23 cellular contexts compared by ENCODE assay signal in the genomic region with DNA sequence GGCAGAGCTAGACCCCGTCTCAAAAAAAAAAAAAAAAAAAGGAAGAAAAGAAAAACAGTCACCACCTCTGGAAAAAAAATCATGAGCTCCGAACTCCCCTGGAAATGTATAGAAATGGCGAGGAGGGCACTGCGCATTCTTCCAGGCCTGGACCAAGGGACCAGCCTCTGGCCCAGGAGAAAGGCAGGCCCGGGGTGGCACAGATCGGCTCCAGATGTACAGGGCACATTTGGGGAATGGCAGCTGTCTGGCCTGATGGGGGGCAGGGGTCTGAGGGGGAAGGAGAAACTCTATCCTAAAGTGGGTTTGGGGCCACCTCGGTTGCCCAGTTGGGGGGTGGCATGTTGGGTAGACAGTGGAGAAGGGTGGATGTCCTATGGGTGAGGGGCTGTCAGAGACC. TPM values are rescaled to one million over a fixed set of nuclear protein-coding genes. Genes with fewer than 3 reads are reported as not detected.
DNase-seq lines count a peak whose midpoint lies in the region; ATAC-seq and TF ChIP-seq lines count a peak whose summit lies in the region.
"Had no signal": no experiment of that assay in that cellular context is flagged by ENCODE, and none has a peak within 500 bp of the region (broad histone marks: within the 10 kb centered on the region; RNA-seq: fewer than 3 reads in every experiment).

No MANE protein-coding gene starts in this region.

- H3K9me3 ChIP-seq in right atrium auricular region (no peaks in the 10 kb centered on the region), esophagus squamous epithelium (no peaks in the 10 kb centered on the region), sigmoid colon (no peaks in the 10 kb centered on the region), uterus (no peaks in the 10 kb centered on the region), tibial artery (no peaks in the 10 kb centered on the region)
- H3K9me3 ChIP-seq: mucosa of descending colon had no signal

- ATAC-seq in Right ventricle myocardium inferior, result no peak
- ATAC-seq in WTC11, result no peak

- TF ChIP-seq CTCF in right atrium auricular region (IDR thresholded peaks at IDR 0.05), result no peak
- no peak for TF ChIP-seq CTCF in esophagus squamous epithelium (IDR thresholded peaks at IDR 0.05)
- no peak for TF ChIP-seq CTCF in sigmoid colon (IDR thresholded peaks at IDR 0.05)
- no peak for TF ChIP-seq CTCF in uterus (IDR thresholded peaks at IDR 0.05)
- TF ChIP-seq CTCF in tibial artery (IDR thresholded peaks at IDR 0.05), result no peak
- no peak for TF ChIP-seq CTCF in WTC11 (IDR thresholded peaks at IDR 0.05)

- peaks cover 5% of the 10 kb centered on the region; the same call in 1 of the 2 replicates for H3K27me3 Mint-ChIP-seq in WTC11 (ENCODE audit: low read depth)

- H3K27ac ChIP-seq in right atrium auricular region, result peak overlapping the region; percentile 26 to 55
- peak overlapping the region; percentile 17 to 85 (median 68) for H3K27ac ChIP-seq in esophagus squamous epithelium
- H3K27ac ChIP-seq in sigmoid colon, result peak overlapping the region; percentile 80 to 90 (median 84)
- H3K27ac ChIP-seq in uterus, result peak overlapping the region; percentile 41 to 69
- H3K27ac ChIP-seq in tibial artery, result peak overlapping the region in 1 of 2 donors; percentile 33
- H3K27ac ChIP-seq: cardiac muscle cell, RWPE1 had no signal

- H3K4me1 Mint-ChIP-seq in WTC11, result peaks cover 26% of the 10 kb centered on the region

- H3K27me3 ChIP-seq in right atrium auricular region, result no peaks in the 10 kb centered on the region
- peaks cover 0 to 51% (median 0%) of the 10 kb centered on the region in 4 donors for H3K27me3 ChIP-seq in esophagus squamous epithelium
- no peaks in the 10 kb centered on the region for H3K27me3 ChIP-seq in sigmoid colon
- H3K27me3 ChIP-seq in uterus, result no peaks in the 10 kb centered on the region
- no peaks in the 10 kb centered on the region for H3K27me3 ChIP-seq in tibial artery

- H3K36me3 ChIP-seq in right atrium auricular region (no peaks in the 10 kb centered on the region), esophagus squamous epithelium (no peaks in the 10 kb centered on the region), sigmoid colon (no peaks in the 10 kb centered on the region), uterus (no peaks in the 10 kb centered on the region), tibial artery (no peaks in the 10 kb centered on the region)
- H3K36me3 ChIP-seq: cardiac muscle cell had no signal

- no peak for TF ChIP-seq EP300 in sigmoid colon (IDR thresholded peaks at IDR 0.05)

- no peak overlapping the region for H3K4me3 Mint-ChIP-seq in WTC11
- H3K4me3 Mint-ChIP-seq: activated naive CD4-positive, alpha-beta T cell treated with anti-CD3 and anti-CD28 coated beads, Interleukin-2, amount 10 ng/mL, durations not matched to agents 7 days and 5 days; activated T-cell treated with anti-CD3 and anti-CD28 coated beads, Interleukin-2, amount 50 U/mL, for 4 hours; neural crest cell had no signal

- 66 to 76% methylated on average over 6 to 7 of the region's 7 CpGs for WGBS in esophagus squamous epithelium, 2 donors
- 75 to 81% methylated on average over 7 of the region's 7 CpGs for WGBS in sigmoid colon, 2 donors

- no peaks in the 10 kb centered on the region for H3K9me3 Mint-ChIP-seq in WTC11
- H3K9me3 Mint-ChIP-seq: activated naive CD4-positive, alpha-beta T cell treated with anti-CD3 and anti-CD28 coated beads, Interleukin-2, amount 10 ng/mL, durations not matched to agents 7 days and 5 days; activated T-cell treated with anti-CD3 and anti-CD28 coated beads, Interleukin-2, amount 50 U/mL, for 4 hours; neural crest cell had no signal

- CTCF ChIA-PET in WTC11 (lab: Charles Lee), result interaction anchor here (0.6 to 1.8 kb wide), 7 partner anchors 12 to 1212 kb away, joined by 3 to 8 read pairs (median 3); a partner anchor contains a TSS

- intact Hi-C loops in Right ventricle myocardium inferior (cut with DNase I) (no loop called here), esophagus squamous epithelium (cut with DNase I) (no loop called here), sigmoid colon (cut with DNase I) (no loop called here), uterus (cut with DNase I; ENCODE audit: low total_unique reads) (no loop called here), tibial artery (cut with DNase I; ENCODE audit: low total_unique reads) (no loop called here)

- POLR2A ChIA-PET in WTC11 (lab: Charles Lee), result interaction anchor here (0.6 kb wide), 1 partner anchor 102 kb away, joined by 3 read pairs; no protein-coding TSS in a partner anchor

- peaks cover 0 to 72% of the 10 kb centered on the region in 2 donors for H3K4me1 ChIP-seq in right atrium auricular region
- H3K4me1 ChIP-seq in esophagus squamous epithelium, result peaks cover 16 to 73% (median 26%) of the 10 kb centered on the region in 3 donors
- peaks cover 0 to 73% (median 49%) of the 10 kb centered on the region in 4 donors for H3K4me1 ChIP-seq in sigmoid colon
- H3K4me1 ChIP-seq in uterus, result peaks cover 5 to 9% of the 10 kb centered on the region in 2 donors
- H3K4me1 ChIP-seq in tibial artery, result peaks cover 0 to 44% (median 29%) of the 10 kb centered on the region in 4 donors

- no peak overlapping the region for H3K27ac Mint-ChIP-seq in WTC11
- H3K27ac Mint-ChIP-seq: activated naive CD4-positive, alpha-beta T cell treated with anti-CD3 and anti-CD28 coated beads, Interleukin-2, amount 10 ng/mL, durations not matched to agents 7 days and 5 days had no signal

- no peaks in the 10 kb centered on the region for H3K36me3 Mint-ChIP-seq in WTC11
- H3K36me3 Mint-ChIP-seq: activated naive CD4-positive, alpha-beta T cell treated with anti-CD3 and anti-CD28 coated beads, Interleukin-2, amount 10 ng/mL, durations not matched to agents 7 days and 5 days had no signal

- DNase-seq in right atrium auricular region (ENCODE audit: low spot score) (no peak), Right ventricle myocardium inferior (ENCODE audit: missing footprints) (no peak), esophagus squamous epithelium (lab: John Stamatoyannopoulos, UW) (no peak), sigmoid colon (no peak), uterus (no peak), tibial artery (no peak), WTC11 (ENCODE audit: low spot score) (no peak), iPS-NIHi11 (ENCODE audit: low spot score) (no peak)
- DNase-seq: ACHN; activated CD4-positive, alpha-beta T cell treated with anti-CD3 and anti-CD28 coated beads for 4 hours; activated T-cell treated with anti-CD3 and anti-CD28 coated beads, Interleukin-2, amount 50 U/mL, for 4 hours; C1 segment of cervical spinal cord; DMS 273 treated with DMSO at 0.1 percent for 48 hours; HCEC 1CT; head of caudate nucleus; NCI-H1092 treated with DMSO at 0.1 percent for 48 hours; NCI-H2029; NCI-H82 had no signal

- H3K4me3 ChIP-seq in right atrium auricular region, result no peak overlapping the region
- no peak overlapping the region for H3K4me3 ChIP-seq in esophagus squamous epithelium
- H3K4me3 ChIP-seq in sigmoid colon, result no peak overlapping the region
- no peak overlapping the region for H3K4me3 ChIP-seq in uterus
- H3K4me3 ChIP-seq in tibial artery, result no peak overlapping the region
- H3K4me3 ChIP-seq: cardiac muscle cell, mucosa of descending colon had no signal

- no peak for TF ChIP-seq POLR2A in esophagus squamous epithelium (IDR thresholded peaks at IDR 0.05)
- TF ChIP-seq POLR2A in sigmoid colon (IDR thresholded peaks at IDR 0.05), result no peak
- TF ChIP-seq POLR2A in uterus (IDR thresholded peaks at IDR 0.05), result no peak

TF ChIP-seq in WTC11, 78 proteins besides CTCF, POLR2A, EP300 and RAD21 (continues in another document):
- TF ChIP-seq, protein P1, sequence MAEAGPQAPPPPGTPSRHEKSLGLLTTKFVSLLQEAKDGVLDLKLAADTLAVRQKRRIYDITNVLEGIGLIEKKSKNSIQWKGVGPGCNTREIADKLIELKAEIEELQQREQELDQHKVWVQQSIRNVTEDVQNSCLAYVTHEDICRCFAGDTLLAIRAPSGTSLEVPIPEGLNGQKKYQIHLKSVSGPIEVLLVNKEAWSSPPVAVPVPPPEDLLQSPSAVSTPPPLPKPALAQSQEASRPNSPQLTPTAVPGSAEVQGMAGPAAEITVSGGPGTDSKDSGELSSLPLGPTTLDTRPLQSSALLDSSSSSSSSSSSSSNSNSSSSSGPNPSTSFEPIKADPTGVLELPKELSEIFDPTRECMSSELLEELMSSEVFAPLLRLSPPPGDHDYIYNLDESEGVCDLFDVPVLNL (CRISPR knock-in tag; IDR thresholded peaks at IDR 0.05; ENCODE audit: borderline replicate concordance, low read depth), result no peak
- no peak for TF ChIP-seq CREM (CRISPR knock-in tag; IDR thresholded peaks at IDR 0.05)
- TF ChIP-seq NFYB (CRISPR knock-in tag; conservative IDR thresholded peaks at IDR 0.05; ENCODE audit: low read depth), result no peak
- no peak for TF ChIP-seq ZNF396 (CRISPR knock-in tag; IDR thresholded peaks at IDR 0.05; ENCODE audit: borderline replicate concordance)
- TF ChIP-seq, protein P2, sequence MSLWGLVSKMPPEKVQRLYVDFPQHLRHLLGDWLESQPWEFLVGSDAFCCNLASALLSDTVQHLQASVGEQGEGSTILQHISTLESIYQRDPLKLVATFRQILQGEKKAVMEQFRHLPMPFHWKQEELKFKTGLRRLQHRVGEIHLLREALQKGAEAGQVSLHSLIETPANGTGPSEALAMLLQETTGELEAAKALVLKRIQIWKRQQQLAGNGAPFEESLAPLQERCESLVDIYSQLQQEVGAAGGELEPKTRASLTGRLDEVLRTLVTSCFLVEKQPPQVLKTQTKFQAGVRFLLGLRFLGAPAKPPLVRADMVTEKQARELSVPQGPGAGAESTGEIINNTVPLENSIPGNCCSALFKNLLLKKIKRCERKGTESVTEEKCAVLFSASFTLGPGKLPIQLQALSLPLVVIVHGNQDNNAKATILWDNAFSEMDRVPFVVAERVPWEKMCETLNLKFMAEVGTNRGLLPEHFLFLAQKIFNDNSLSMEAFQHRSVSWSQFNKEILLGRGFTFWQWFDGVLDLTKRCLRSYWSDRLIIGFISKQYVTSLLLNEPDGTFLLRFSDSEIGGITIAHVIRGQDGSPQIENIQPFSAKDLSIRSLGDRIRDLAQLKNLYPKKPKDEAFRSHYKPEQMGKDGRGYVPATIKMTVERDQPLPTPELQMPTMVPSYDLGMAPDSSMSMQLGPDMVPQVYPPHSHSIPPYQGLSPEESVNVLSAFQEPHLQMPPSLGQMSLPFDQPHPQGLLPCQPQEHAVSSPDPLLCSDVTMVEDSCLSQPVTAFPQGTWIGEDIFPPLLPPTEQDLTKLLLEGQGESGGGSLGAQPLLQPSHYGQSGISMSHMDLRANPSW (CRISPR knock-in tag; conservative IDR thresholded peaks at IDR 0.05; ENCODE audit: low read depth), result no peak

RNA-seq across cellular contexts. Expression of a gene that starts 46.0 kb away (rescaled TPM):
- total RNA-seq in right atrium auricular region, result 10 to 100 TPM; 28.3 to 30.2 TPM
- total RNA-seq in Right ventricle myocardium inferior, result 49.6 TPM
- 10 to 100 TPM in 2 of 4 donors, 1 to 10 TPM in 2; 3.0 to 22.9 (median 9.4) TPM for total RNA-seq in esophagus squamous epithelium
- 100 to 1,000 TPM in 3 of 4 donors, 10 to 100 TPM in 1; 91.5 to 148 (median 141) TPM for total RNA-seq in sigmoid colon
- 1 to 10 TPM; 3.9 to 7.8 (median 5.0) TPM for polyA plus RNA-seq in sigmoid colon
- total RNA-seq in uterus, result 100 to 1,000 TPM in 1 of 4 donors, 10 to 100 TPM in 3; 51.4 to 184 (median 84.4) TPM
- total RNA-seq in WTC11 (2021), result 10.9 to 16.1 TPM (median 11.4 TPM) in 3 replicates
